ENCODE assay signal across 9 cellular contexts in genomic region chr6:14732845-14733757, GRCh38.
DNase-seq lines count a peak whose midpoint lies in the region; ATAC-seq, FAIRE-seq and TF ChIP-seq lines count a peak whose summit lies in the region.
"Had no signal": no experiment of that assay in that cellular context is flagged by ENCODE, and none has a peak within 500 bp of the region (broad histone marks: within the 10 kb centered on the region; RNA-seq: fewer than 3 reads in every experiment).

No MANE protein-coding gene starts in this region.

- no peak overlapping the region for H2BK120ac ChIP-seq in H1 (replicated peaks; ENCODE audit: low read depth, low read length)

- H3K4me2 ChIP-seq in GM23338 (peak overlapping the region; percentile 25; the same call in 1 of the 2 replicates), H1 (ENCODE audit: insufficient read depth in 1 of 2, low read depth in 2 of 2, low read length in 2 of 2) (no peak overlapping the region)

- H3K4me3 ChIP-seq in GM23338, result no peak overlapping the region
- H3K4me3 ChIP-seq in H1 (ENCODE audit: extremely low read depth in 1 of 4, insufficient read depth in 2 of 4, low read depth in 3 of 4, low read length in 4 of 4), result no peak overlapping the region
- no peak overlapping the region for H3K4me3 ChIP-seq in colonic mucosa
- H3K4me3 ChIP-seq in tibial nerve, result no peak overlapping the region

- H3K9me2 ChIP-seq in GM23338 (ENCODE audit: insufficient read depth), result peaks cover 18% of the 10 kb centered on the region; the same call in 1 of the 2 replicates

- H3K56ac ChIP-seq in H1 (replicated peaks; ENCODE audit: insufficient read length, low read depth, low read length), result no peak overlapping the region

- H3K9me3 Mint-ChIP-seq in GM23338, result no peaks in the 10 kb centered on the region

- peak overlapping the region; percentile 34; the same call in 1 of the 2 replicates for H2BK15ac ChIP-seq in H1 (ENCODE audit: low read length)

- H2BK20ac ChIP-seq in H1 (ENCODE audit: low read length), result peak overlapping the region; percentile 29; the same call in 1 of the 2 replicates

- no peak overlapping the region for H4K8ac ChIP-seq in H1 (ENCODE audit: extremely low read depth, insufficient read depth, low read length)

- no peak overlapping the region for H4K91ac ChIP-seq in H1 (replicated peaks; ENCODE audit: insufficient read length, low read length)

- TF ChIP-seq EP300 in H1 (IDR thresholded peaks at IDR 0.05; ENCODE audit: borderline replicate concordance in 1 of 2, low read depth in 2 of 2, low read length in 2 of 2) (no peak), tibial nerve (IDR thresholded peaks at IDR 0.05) (no peak)

- H3K27ac ChIP-seq in GM23338 (ENCODE audit: low read depth) (0 out of 2 replicates have a peak overlapping the region, but pooled peaks have one; percentile 43), H1 (ENCODE audit: low read depth, low read length) (no peak overlapping the region), colonic mucosa (no peak overlapping the region), tibial nerve (peak overlapping the region in 1 of 4 donors; percentile 2)
- H3K27ac ChIP-seq: VCaP had no signal

- no peak overlapping the region for H3K4me3 Mint-ChIP-seq in GM23338

- H3K79me1 ChIP-seq in H1 (ENCODE audit: low read depth, low read length), result no peaks in the 10 kb centered on the region

- H2AK5ac ChIP-seq in H1 (ENCODE audit: low read depth, low read length), result peak overlapping the region; percentile 89

- H4K5ac ChIP-seq in H1 (ENCODE audit: insufficient read length, low read depth, low read length), result no peak overlapping the region

- no peak for TF ChIP-seq POLR2A in H1 (IDR thresholded peaks at IDR 0.05; ENCODE audit: control extremely low read depth in 1 of 2, low read depth in 2 of 2, low read length in 2 of 2)
- TF ChIP-seq POLR2A in tibial nerve (IDR thresholded peaks at IDR 0.05), result no peak

- H3K27me3 ChIP-seq in GM23338 (ENCODE audit: insufficient read depth) (no peaks in the 10 kb centered on the region), H1 (replicated peaks in 1 of 4; ENCODE audit: control insufficient read depth in 3 of 4, extremely low read depth in 1 of 4, insufficient read depth in 3 of 4, low read length in 3 of 4) (peaks cover 0 to 3% (median 0%) of the 10 kb centered on the region in 4 experiments; a peak in 3 of 7 replicates), colonic mucosa (no peaks in the 10 kb centered on the region), tibial nerve (no peaks in the 10 kb centered on the region)

- no peak for FAIRE-seq in H1 (lab: Jason Lieb, UNC)

- no peak overlapping the region for H2BK5ac ChIP-seq in H1 (ENCODE audit: low read depth, low read length)

- H3K4me1 ChIP-seq in GM23338 (ENCODE audit: insufficient read depth) (peaks cover 23% of the 10 kb centered on the region), H1 (replicated peaks in 1 of 4; ENCODE audit: control insufficient read depth in 3 of 4, insufficient read depth in 4 of 4, low read length in 3 of 4) (peaks cover 5 to 17% (median 12%) of the 10 kb centered on the region in 4 experiments; a peak in 6 of 7 replicates), colonic mucosa (no peaks in the 10 kb centered on the region), tibial nerve (peaks cover 0 to 10% (median 4%) of the 10 kb centered on the region in 4 donors)

- TF ChIP-seq CTCF in GM23338 (conservative IDR thresholded peaks at IDR 0.05; ENCODE audit: low read depth in 2 of 2) (no peak), H1 (IDR thresholded peaks at IDR 0.05; ENCODE audit: control extremely low read depth in 1 of 3, insufficient read depth in 1 of 3, low read depth in 1 of 3, low read length in 3 of 3) (no peak), colonic mucosa (IDR thresholded peaks at IDR 0.05) (no peak), tibial nerve (IDR thresholded peaks at IDR 0.05) (no peak)

- H3K23ac ChIP-seq in H1 (ENCODE audit: insufficient read length), result no peak overlapping the region

- H3K9me3 ChIP-seq in H1 (ENCODE audit: insufficient read depth in 2 of 2, low read depth in 1 of 2, low read length in 1 of 2), result no peaks in the 10 kb centered on the region
- H3K9me3 ChIP-seq in colonic mucosa, result no peaks in the 10 kb centered on the region
- H3K9me3 ChIP-seq in tibial nerve, result no peaks in the 10 kb centered on the region

- H4K20me1 ChIP-seq in GM23338 (replicated peaks; ENCODE audit: insufficient read depth), result no peaks in the 10 kb centered on the region
- H4K20me1 ChIP-seq in H1 (replicated peaks in 1 of 2; ENCODE audit: control insufficient read depth in 1 of 2, insufficient read depth in 2 of 2, low read length in 2 of 2), result no peaks in the 10 kb centered on the region

- H2AFZ ChIP-seq in GM23338, result no peak overlapping the region
- no peak overlapping the region for H2AFZ ChIP-seq in H1 (ENCODE audit: low read length)

- no peak overlapping the region for H3K27ac Mint-ChIP-seq in GM23338

- H3K18ac ChIP-seq in H1 (ENCODE audit: extremely low read depth, low read length), result no peak overlapping the region

- intact Hi-C loops in colonic mucosa (cut with DNase I), result no loop called here

- H3K4me1 Mint-ChIP-seq in GM23338, result peaks cover 30% of the 10 kb centered on the region

- ATAC-seq in GM23338 (peak; percentile 44), HG03097 (IDR thresholded peaks at IDR 0.05; ENCODE audit: low FRiP score, unreplicated experiment) (no peak)

- no peak overlapping the region for H3K4ac ChIP-seq in H1 (replicated peaks; ENCODE audit: insufficient read length, low read depth, low read length)

- POLR2A ChIA-PET in H1 (lab: Charles Lee; ENCODE audit: partially characterized antibody), result no interaction called here

- peak overlapping the region; percentile 68 for H2BK12ac ChIP-seq in H1 (ENCODE audit: low read depth, low read length)

- H3K79me2 ChIP-seq in GM23338 (replicated peaks; ENCODE audit: insufficient read depth), result no peaks in the 10 kb centered on the region
- no peaks in the 10 kb centered on the region for H3K79me2 ChIP-seq in H1 (ENCODE audit: control insufficient read depth in 1 of 2, insufficient read depth in 2 of 2, low read length in 2 of 2)

- DNase-seq in GM23338 (ENCODE audit: low spot score) (no peak), H1 (ENCODE audit: low read depth in 1 of 2, low spot score in 2 of 2) (peak in 1 of 2 experiments; percentile 59), Ammon's horn (ENCODE audit: low spot score) (no peak), colonic mucosa (no peak), tibial nerve (ENCODE audit: low spot score in 2 of 2) (no peak)
- DNase-seq in activated CD4-positive, CD25-positive, alpha-beta regulatory T cell treated with anti-CD3 and anti-CD28 coated beads, Interleukin-2, amount 50 U/mL, for 72 hours, result peak; percentile 44
- DNase-seq in stimulated activated CD4-positive, alpha-beta T cell treated with anti-CD3 and anti-CD28 coated beads, TNF-alpha, amount 100 ng/mL, for 24 hours (ENCODE audit: low read depth in 3 of 3), result peak in 2 of 3 experiments; percentile 58 to 60

- CTCF ChIA-PET in H1 (lab: Charles Lee; ENCODE audit: partially characterized antibody), result interaction anchor here (0.6 kb wide), 1 partner anchor 281 kb away, joined by 3 read pairs; no protein-coding TSS in a partner anchor

- H3K9ac ChIP-seq in H1 (replicated peaks in 1 of 4; ENCODE audit: extremely low read depth in 1 of 4, low read depth in 3 of 4, low read length in 3 of 4), result no peak overlapping the region
- no peak overlapping the region for H3K9ac ChIP-seq in colonic mucosa (ENCODE audit: low read depth in 2 of 2, low read length in 2 of 2)

- peaks cover 4% of the 10 kb centered on the region for H3K27me3 Mint-ChIP-seq in GM23338 (ENCODE audit: insufficient read depth, low read depth, poor library complexity)

- H3K14ac ChIP-seq in H1 (ENCODE audit: insufficient read length), result no peak overlapping the region

- no peaks in the 10 kb centered on the region; the same call in 1 of the 2 replicates for H3K23me2 ChIP-seq in H1 (ENCODE audit: low read depth, low read length)

- 82% methylated on average over 17 of the region's 17 CpGs; no CpG with 5 or more reads in 1 of the 2 experiments for WGBS in H1 (ENCODE audit: extremely low coverage in 1 of 2, insufficient coverage in 1 of 2, insufficient read length in 1 of 2, insufficient replicate concordance in 2 of 2, low coverage in 1 of 2, low lambda C conversion rate in 2 of 2, missing lambda C conversion rate in 1 of 2), 2 experiments
- WGBS in tibial nerve, 2 donors, result 76 to 79% methylated on average over 17 of the region's 17 CpGs

- TF ChIP-seq RAD21 in H1 (IDR thresholded peaks at IDR 0.05 in 1 of 2, conservative IDR thresholded peaks at IDR 0.05 in 1 of 2; ENCODE audit: low read depth in 2 of 2, low read length in 2 of 2), result no peak

- no peaks in the 10 kb centered on the region; the same call in 1 of the 2 replicates for H3F3A ChIP-seq in GM23338 (replicated peaks; ENCODE audit: low read depth)

- H3K36me3 Mint-ChIP-seq in GM23338 (ENCODE audit: low read depth), result no peaks in the 10 kb centered on the region; the same call in 2 of the 3 replicates

- H3K36me3 ChIP-seq in GM23338 (ENCODE audit: insufficient read depth) (no peaks in the 10 kb centered on the region), H1 (ENCODE audit: control insufficient read depth in 2 of 4, insufficient read depth in 4 of 4, low read length in 3 of 4) (no peaks in the 10 kb centered on the region), colonic mucosa (no peaks in the 10 kb centered on the region), tibial nerve (no peaks in the 10 kb centered on the region)

TF ChIP-seq in GM23338, 12 proteins besides CTCF, POLR2A, EP300 and RAD21 (continues in another document):
- TF ChIP-seq EZH2 (IDR thresholded peaks at IDR 0.05; ENCODE audit: low read depth, unreplicated experiment), result no peak

TF ChIP-seq in H1, 55 proteins besides CTCF, POLR2A, EP300 and RAD21:
- no peak for TF ChIP-seq GTF2F1 (IDR thresholded peaks at IDR 0.05; ENCODE audit: borderline replicate concordance, low read depth, low read length)
- no peak for TF ChIP-seq SIN3A (conservative IDR thresholded peaks at IDR 0.05 in 1 of 2, IDR thresholded peaks at IDR 0.05 in 1 of 2; ENCODE audit: low read depth in 1 of 2, low read length in 2 of 2)
- no peak for TF ChIP-seq RBBP5 (IDR thresholded peaks at IDR 0.05; ENCODE audit: borderline replicate concordance, low read depth, low read length)
- TF ChIP-seq CTBP2 (IDR thresholded peaks at IDR 0.05; ENCODE audit: borderline replicate concordance, insufficient read depth, insufficient read length, low read length), result no peak

Comparison
In these comparisons a context has a peak if more than half of its experiments do, and no peak if none do; other contexts are left out.
1. DNase-seq: peak in activated CD4-positive, CD25-positive, alpha-beta regulatory T cell treated with anti-CD3 and anti-CD28 coated beads, Interleukin-2, amount 50 U/mL, for 72 hours (single experiment) and stimulated activated CD4-positive, alpha-beta T cell treated with anti-CD3 and anti-CD28 coated beads, TNF-alpha, amount 100 ng/mL, for 24 hours (2 of 3); none in GM23338 (single experiment), Ammon's horn (single experiment), colonic mucosa (single experiment) and tibial nerve (0 of 2).